Comparison of ENCODE assay signal across 8 cellular contexts in genomic region chr12:109998904-109999648, GRCh38. TPM values are rescaled to one million over a fixed set of nuclear protein-coding genes. Genes with fewer than 3 reads are reported as not detected.
DNase-seq lines count a peak whose midpoint lies in the region; ATAC-seq and TF ChIP-seq lines count a peak whose summit lies in the region.

TSS of gene ANKRD13A (plus strand) at chr12:109999430. CDS start at chr12:109999689, 259 bp downstream.

- no peak for TF ChIP-seq CTCF in colonic mucosa (IDR thresholded peaks at IDR 0.05)

- peaks cover 19% of the 10 kb centered on the region for H3K4me1 ChIP-seq in colonic mucosa

- peak within 1 kb of the TSS; percentile 91 for H3K4me3 ChIP-seq in colonic mucosa

- peak within 1 kb of the TSS; percentile 100 for H3K4me3 Mint-ChIP-seq in activated CD4-positive, alpha-beta T cell treated with anti-CD3 and anti-CD28 coated beads, Interleukin-2, amount 10 ng/mL, durations not matched to agents 24 days and 14 days

- no peaks in the 10 kb centered on the region for H3K9me3 ChIP-seq in colonic mucosa

- peak within 1 kb of the TSS; percentile 88 to 89 for H3K9ac ChIP-seq in colonic mucosa (ENCODE audit: low read depth in 2 of 2, low read length in 2 of 2)

- intact Hi-C loops in activated CD4-positive, alpha-beta T cell treated with anti-CD3 and anti-CD28 coated beads, Interleukin-2, amount 10 ng/mL, durations not matched to agents 24 days and 14 days (cut with micrococcal nuclease), result loop anchor here (2.0 to 5.0 kb wide), 3 partner anchors 50 to 578 kb away; partner anchors contain the start of gene C12orf76
- intact Hi-C loops in colonic mucosa (cut with DNase I), result loop anchor here (10.0 kb wide), 1 partner anchor 64 kb away; no protein-coding TSS in a partner anchor

- H3K27me3 ChIP-seq in colonic mucosa (no peaks in the 10 kb centered on the region), layer of hippocampus (ENCODE audit: control insufficient read depth, insufficient read depth, low read length) (no peaks in the 10 kb centered on the region)

- H3K27ac ChIP-seq in colonic mucosa (peak within 1 kb of the TSS; percentile 60), layer of hippocampus (ENCODE audit: low read depth, low read length) (peak within 1 kb of the TSS; percentile 93)

- no peaks in the 10 kb centered on the region for H3K9me3 Mint-ChIP-seq in activated CD4-positive, alpha-beta T cell treated with anti-CD3 and anti-CD28 coated beads, Interleukin-2, amount 10 ng/mL, durations not matched to agents 24 days and 14 days

- peak; percentile 97 for TF ChIP-seq POLR2A in GM19099 (IDR thresholded peaks at IDR 0.05; ENCODE audit: extremely low read depth, insufficient read length, low read depth)

- peak; percentile 34 for ATAC-seq in HG03457 (IDR thresholded peaks at IDR 0.05; ENCODE audit: unreplicated experiment)

- peak within 1 kb of the TSS; percentile 96 for H3K27ac Mint-ChIP-seq in activated CD4-positive, alpha-beta T cell treated with anti-CD3 and anti-CD28 coated beads, Interleukin-2, amount 10 ng/mL, durations not matched to agents 24 days and 14 days

- no peaks in the 10 kb centered on the region for H3K27me3 Mint-ChIP-seq in activated CD4-positive, alpha-beta T cell treated with anti-CD3 and anti-CD28 coated beads, Interleukin-2, amount 10 ng/mL, durations not matched to agents 24 days and 14 days

- H3K36me3 ChIP-seq in colonic mucosa, result no peaks in the 10 kb centered on the region

- peaks cover 48% of the 10 kb centered on the region for H3K4me1 Mint-ChIP-seq in activated CD4-positive, alpha-beta T cell treated with anti-CD3 and anti-CD28 coated beads, Interleukin-2, amount 10 ng/mL, durations not matched to agents 24 days and 14 days

- H3K36me3 Mint-ChIP-seq in activated CD4-positive, alpha-beta T cell treated with anti-CD3 and anti-CD28 coated beads, Interleukin-2, amount 10 ng/mL, durations not matched to agents 24 days and 14 days (ENCODE audit: low read depth), result peaks cover 22% of the 10 kb centered on the region

- peak; percentile 93 for DNase-seq in AG08396 (ENCODE audit: low spot score)
- peak; percentile 87 for DNase-seq in NCI-H526 treated with DMSO at 0.1 percent for 48 hours (lab: John Stamatoyannopoulos, UW)
- DNase-seq in activated CD4-positive, alpha-beta T cell treated with anti-CD3 and anti-CD28 coated beads, Interleukin-2, amount 10 ng/mL, durations not matched to agents 24 days and 14 days, result peak; percentile 96
- DNase-seq in colonic mucosa, result peak; percentile 90
- peak; percentile 60 to 77 (median 68) for DNase-seq in stimulated activated CD4-positive, alpha-beta T cell treated with anti-CD3 and anti-CD28 coated beads, Interleukin-1b, Interleukin-23, amount 100 ng/mL, for 24 hours (ENCODE audit: low read depth in 4 of 4, low spot score in 1 of 4)

RNA-seq across cellular contexts. Expression of gene ANKRD13A, which starts in this region (rescaled TPM):
- 60.6 and 62.5 TPM in 2 replicates for total RNA-seq in activated CD4-positive, alpha-beta T cell treated with anti-CD3 and anti-CD28 coated beads, Interleukin-2, amount 10 ng/mL, durations not matched to agents 24 days and 14 days
- total RNA-seq in colonic mucosa, result 10 to 100 TPM; 39.9 to 69.1 TPM

Comparison
In these comparisons a context has a peak if more than half of its experiments do, and no peak if none do; other contexts are left out.
1. Peak in every context shown above with its lines: DNase-seq, ATAC-seq, H3K4me3 ChIP-seq and H3K27ac ChIP-seq.